ENCODE assay signal across 17 cellular contexts in genomic region chr15:92813440-92813839, GRCh38.
DNase-seq lines count a peak whose midpoint lies in the region; ATAC-seq and TF ChIP-seq lines count a peak whose summit lies in the region.
"Had no signal": no experiment of that assay in that cellular context is flagged by ENCODE, and none has a peak within 500 bp of the region (broad histone marks: within the 10 kb centered on the region; RNA-seq: fewer than 3 reads in every experiment).

No MANE protein-coding gene starts in this region.

- H3K4me1 Mint-ChIP-seq in stimulated activated naive CD8-positive, alpha-beta T cell treated with anti-CD3 and anti-CD28 coated beads, Interleukin-15, Interleukin-2, amounts not matched to agents 100 ng/mL and 50 ng/mL, for 24 hours (ENCODE audit: low read depth) = peaks cover 64% of the 10 kb centered on the region
- peaks cover 35% of the 10 kb centered on the region for H3K4me1 Mint-ChIP-seq in T-helper 2 cell treated with Interferon-gamma antibody and Interleukin-4, amounts not matched to agents 5 μg/mL and 100 μg/mL, for 36 hours (ENCODE audit: low read depth)
- H3K4me1 Mint-ChIP-seq in central memory CD8-positive, alpha-beta T cell = peaks cover 13% of the 10 kb centered on the region
- H3K4me1 Mint-ChIP-seq in type B pancreatic cell (ENCODE audit: unreplicated experiment) = peaks cover 36% of the 10 kb centered on the region

- H3K4me3 Mint-ChIP-seq in stimulated activated naive CD8-positive, alpha-beta T cell treated with anti-CD3 and anti-CD28 coated beads, Interleukin-15, Interleukin-2, amounts not matched to agents 100 ng/mL and 50 ng/mL, for 24 hours = peak overlapping the region; percentile 63
- H3K4me3 Mint-ChIP-seq in T-helper 2 cell treated with Interferon-gamma antibody and Interleukin-4, amounts not matched to agents 5 μg/mL and 100 μg/mL, for 36 hours = peak overlapping the region; percentile 60
- peak overlapping the region; percentile 25 for H3K4me3 Mint-ChIP-seq in central memory CD8-positive, alpha-beta T cell
- H3K4me3 Mint-ChIP-seq in type B pancreatic cell = peak overlapping the region; percentile 45
- H3K4me3 Mint-ChIP-seq: activated B cell treated with CpG ODN at 0.5 μM for 24 hours had no signal

- H3K9me3 Mint-ChIP-seq in stimulated activated naive CD8-positive, alpha-beta T cell treated with anti-CD3 and anti-CD28 coated beads, Interleukin-15, Interleukin-2, amounts not matched to agents 100 ng/mL and 50 ng/mL, for 24 hours = no peaks in the 10 kb centered on the region
- H3K9me3 Mint-ChIP-seq in T-helper 2 cell treated with Interferon-gamma antibody and Interleukin-4, amounts not matched to agents 5 μg/mL and 100 μg/mL, for 36 hours = no peaks in the 10 kb centered on the region
- H3K9me3 Mint-ChIP-seq in central memory CD8-positive, alpha-beta T cell = no peaks in the 10 kb centered on the region
- H3K9me3 Mint-ChIP-seq in type B pancreatic cell = no peaks in the 10 kb centered on the region
- H3K9me3 Mint-ChIP-seq: activated B cell treated with CpG ODN at 0.5 μM for 24 hours; effector memory CD8-positive, alpha-beta T cell had no signal

- TF ChIP-seq CTCF in type B pancreatic cell (conservative IDR thresholded peaks at IDR 0.05) = no peak

- peak overlapping the region; percentile 89 for H3K27ac Mint-ChIP-seq in stimulated activated naive CD8-positive, alpha-beta T cell treated with anti-CD3 and anti-CD28 coated beads, Interleukin-15, Interleukin-2, amounts not matched to agents 100 ng/mL and 50 ng/mL, for 24 hours
- H3K27ac Mint-ChIP-seq in T-helper 2 cell treated with Interferon-gamma antibody and Interleukin-4, amounts not matched to agents 5 μg/mL and 100 μg/mL, for 36 hours = peak overlapping the region; percentile 79
- peak overlapping the region; percentile 16 for H3K27ac Mint-ChIP-seq in central memory CD8-positive, alpha-beta T cell (ENCODE audit: low read depth)
- H3K27ac Mint-ChIP-seq in type B pancreatic cell = peak overlapping the region; percentile 74
- H3K27ac Mint-ChIP-seq: activated B cell treated with CpG ODN at 0.5 μM for 24 hours had no signal

- no peaks in the 10 kb centered on the region for H3K36me3 Mint-ChIP-seq in stimulated activated naive CD8-positive, alpha-beta T cell treated with anti-CD3 and anti-CD28 coated beads, Interleukin-15, Interleukin-2, amounts not matched to agents 100 ng/mL and 50 ng/mL, for 24 hours (ENCODE audit: low read depth)
- no peaks in the 10 kb centered on the region for H3K36me3 Mint-ChIP-seq in T-helper 2 cell treated with Interferon-gamma antibody and Interleukin-4, amounts not matched to agents 5 μg/mL and 100 μg/mL, for 36 hours (ENCODE audit: low read depth)
- peaks cover 12% of the 10 kb centered on the region for H3K36me3 Mint-ChIP-seq in central memory CD8-positive, alpha-beta T cell (ENCODE audit: insufficient read depth)
- peaks cover 4% of the 10 kb centered on the region for H3K36me3 Mint-ChIP-seq in type B pancreatic cell

- ATAC-seq in stimulated activated naive CD8-positive, alpha-beta T cell treated with anti-CD3 and anti-CD28 coated beads, Interleukin-15, Interleukin-2, amounts not matched to agents 100 U/mL and 50 U/mL, for 24 hours = no peak
- ATAC-seq in central memory CD8-positive, alpha-beta T cell (replicated peaks; ENCODE audit: extremely low read depth, poor library complexity, severe bottlenecking) = no peak
- ATAC-seq in GM21723 (IDR thresholded peaks at IDR 0.05; ENCODE audit: unreplicated experiment) (no peak), GM21360 (IDR thresholded peaks at IDR 0.05; ENCODE audit: unreplicated experiment) (no peak)
- ATAC-seq: effector memory CD8-positive, alpha-beta T cell had no signal

- H3K27me3 Mint-ChIP-seq in stimulated activated naive CD8-positive, alpha-beta T cell treated with anti-CD3 and anti-CD28 coated beads, Interleukin-15, Interleukin-2, amounts not matched to agents 100 ng/mL and 50 ng/mL, for 24 hours = no peaks in the 10 kb centered on the region
- H3K27me3 Mint-ChIP-seq in T-helper 2 cell treated with Interferon-gamma antibody and Interleukin-4, amounts not matched to agents 5 μg/mL and 100 μg/mL, for 36 hours (ENCODE audit: low read depth) = no peaks in the 10 kb centered on the region
- H3K27me3 Mint-ChIP-seq in central memory CD8-positive, alpha-beta T cell = no peaks in the 10 kb centered on the region
- H3K27me3 Mint-ChIP-seq in type B pancreatic cell = no peaks in the 10 kb centered on the region
- H3K27me3 Mint-ChIP-seq: activated B cell treated with CpG ODN at 0.5 μM for 24 hours; effector memory CD8-positive, alpha-beta T cell had no signal

- DNase-seq in stimulated activated naive CD8-positive, alpha-beta T cell treated with anti-CD3 and anti-CD28 coated beads, Interleukin-15, Interleukin-2, amounts not matched to agents 100 U/mL and 50 U/mL, for 24 hours = no peak
- DNase-seq in T-helper 2 cell treated with Interferon-gamma antibody and Interleukin-4, amounts not matched to agents 5 μg/mL and 100 μg/mL, for 36 hours (ENCODE audit: low spot score) = no peak
- DNase-seq in central memory CD8-positive, alpha-beta T cell (ENCODE audit: low spot score in 2 of 2) = no peak
- no peak for DNase-seq in type B pancreatic cell (ENCODE audit: extremely low spot score, unreplicated experiment)
- no peak for DNase-seq in NCI-H69 (lab: John Stamatoyannopoulos, UW)
- DNase-seq: activated B cell treated with CpG ODN at 0.5 μM for 24 hours; Calu3; effector memory CD8-positive, alpha-beta T cell; H7; NCI-H1694 treated with DMSO at 0.1 percent for 48 hours; NCI-H345; Right ventricle myocardium superior; stimulated activated CD4-positive, alpha-beta T cell treated with anti-CD3 and anti-CD28 coated beads, Interleukin-2, amount 100 ng/mL, for 48 hours; substantia nigra had no signal

Comparison
In these comparisons a context has a peak if more than half of its experiments do, and no peak if none do; other contexts are left out.
1. H3K27ac Mint-ChIP-seq: peak in every context shown above with its lines; median percentile 89 in stimulated activated naive CD8-positive, alpha-beta T cell treated with anti-CD3 and anti-CD28 coated beads, Interleukin-15, Interleukin-2, amounts not matched to agents 100 ng/mL and 50 ng/mL, for 24 hours; 79 in T-helper 2 cell treated with Interferon-gamma antibody and Interleukin-4, amounts not matched to agents 5 μg/mL and 100 μg/mL, for 36 hours; 74 in type B pancreatic cell; 16 in central memory CD8-positive, alpha-beta T cell.